Comparison of ENCODE assay signal across 11 cellular contexts in genomic region chr20:53900380-53900999, GRCh38.
DNase-seq lines count a peak whose midpoint lies in the region; ATAC-seq, FAIRE-seq and TF ChIP-seq lines count a peak whose summit lies in the region.
"Had no signal": no experiment of that assay in that cellular context is flagged by ENCODE, and none has a peak within 500 bp of the region (broad histone marks: within the 10 kb centered on the region; RNA-seq: fewer than 3 reads in every experiment).

No MANE protein-coding gene starts in this region.

- FAIRE-seq in GM12878 (lab: Jason Lieb, UNC): no peak
- no peak for FAIRE-seq in HepG2 (lab: Jason Lieb, UNC)
- FAIRE-seq: islet of Langerhans had no signal

- SMC1A ChIA-PET in GM12878 (lab: Charles Lee; ENCODE audit: uncharacterized antibody, unreplicated experiment): interaction anchor here (0.8 to 13.3 kb wide), 23 partner anchors 8 to 240 kb away, joined by 3 to 117 read pairs (median 7); no protein-coding TSS in a partner anchor

- TF ChIP-seq EP300 in GM12878 (IDR thresholded peaks at IDR 0.05; ENCODE audit: borderline replicate concordance in 1 of 2, control insufficient read depth in 1 of 2, low read depth in 2 of 2, low read length in 2 of 2): peak in 1 of 2 experiments; percentile 28; a peak in 1 of 4 replicates
- no peak for TF ChIP-seq EP300 in HepG2 (IDR thresholded peaks at IDR 0.05; ENCODE audit: low read depth in 2 of 2, low read length in 2 of 2)
- no peak for TF ChIP-seq EP300 in HepG2 (CRISPR knock-in tag; IDR thresholded peaks at IDR 0.05; ENCODE audit: borderline replicate concordance)

- no peak for TF ChIP-seq CTCF in GM12878 (IDR thresholded peaks at IDR 0.05 in 2 of 3, conservative IDR thresholded peaks at IDR 0.05 in 1 of 3; ENCODE audit: control insufficient read depth in 2 of 3, extremely low read depth in 1 of 3, insufficient read depth in 1 of 3, low read depth in 3 of 3, low read length in 3 of 3)
- no peak for TF ChIP-seq CTCF in HepG2 (CRISPR knock-in tag; IDR thresholded peaks at IDR 0.05)
- no peak for TF ChIP-seq CTCF in type B pancreatic cell (conservative IDR thresholded peaks at IDR 0.05)

- TF ChIP-seq RAD21 in GM12878 (IDR thresholded peaks at IDR 0.05; ENCODE audit: insufficient read depth, low read depth, low read length) (0 out of 2 replicates have a peak, but pooled peaks have one; percentile 1), HepG2 (CRISPR knock-in tag; IDR thresholded peaks at IDR 0.05) (no peak)

- H3K9me3 Mint-ChIP-seq in activated naive CD4-positive, alpha-beta T cell treated with anti-CD3 and anti-CD28 coated beads for 36 hours: no peaks in the 10 kb centered on the region
- H3K9me3 Mint-ChIP-seq in type B pancreatic cell: no peaks in the 10 kb centered on the region
- H3K9me3 Mint-ChIP-seq: activated B cell treated with CpG ODN at 0.5 μM for 24 hours; CD4-positive, CD25-positive, alpha-beta regulatory T cell had no signal

- H3K27me3 Mint-ChIP-seq in activated naive CD4-positive, alpha-beta T cell treated with anti-CD3 and anti-CD28 coated beads for 36 hours (ENCODE audit: low read depth): no peaks in the 10 kb centered on the region
- H3K27me3 Mint-ChIP-seq in type B pancreatic cell: no peaks in the 10 kb centered on the region
- H3K27me3 Mint-ChIP-seq: activated B cell treated with CpG ODN at 0.5 μM for 24 hours; CD4-positive, CD25-positive, alpha-beta regulatory T cell had no signal

- peak overlapping the region; percentile 85 for H3K27ac Mint-ChIP-seq in activated naive CD4-positive, alpha-beta T cell treated with anti-CD3 and anti-CD28 coated beads for 36 hours
- H3K27ac Mint-ChIP-seq in type B pancreatic cell: no peak overlapping the region

- H3K9me3 ChIP-seq in GM12878 (replicated peaks; ENCODE audit: control insufficient read depth, insufficient read depth, low read length) (no peaks in the 10 kb centered on the region), HepG2 (ENCODE audit: low read length) (no peaks in the 10 kb centered on the region)

- no peak for TF ChIP-seq POLR2A in GM12878 (IDR thresholded peaks at IDR 0.05; ENCODE audit: low read depth, low read length)
- no peak for TF ChIP-seq POLR2A in HepG2 (IDR thresholded peaks at IDR 0.05; ENCODE audit: insufficient read depth in 1 of 2, low read depth in 2 of 2, low read length in 2 of 2)

- peak overlapping the region; percentile 62; the same call in 1 of the 2 replicates for H3K27ac ChIP-seq in GM12878 (ENCODE audit: control insufficient read depth, insufficient read depth)
- no peak overlapping the region for H3K27ac ChIP-seq in HepG2 (ENCODE audit: extremely low read length, insufficient read depth, low read length)

- no peak for DNase-seq in activated naive CD4-positive, alpha-beta T cell treated with anti-CD3 and anti-CD28 coated beads for 36 hours
- no peak for DNase-seq in activated naive CD4-positive, alpha-beta T cell treated with Interleukin-2 at 50 U/mL for 16 hours
- DNase-seq in GM12878 (ENCODE audit: low read depth, low spot score) (no peak), HepG2 (ENCODE audit: low spot score) (no peak), type B pancreatic cell (ENCODE audit: extremely low spot score, unreplicated experiment) (no peak), HK-2 (ENCODE audit: unreplicated experiment) (no peak), NCI-H748 (lab: John Stamatoyannopoulos, UW; ENCODE audit: unreplicated experiment) (no peak)
- DNase-seq: activated B cell treated with CpG ODN at 0.5 μM for 24 hours had no signal

- H3K9ac ChIP-seq in GM12878 (ENCODE audit: control insufficient read depth, insufficient read depth, low read length) (no peak overlapping the region), HepG2 (ENCODE audit: insufficient read depth, low read depth, low read length) (no peak overlapping the region)

- intact Hi-C loops in activated naive CD4-positive, alpha-beta T cell treated with anti-CD3 and anti-CD28 coated beads for 36 hours (cut with micrococcal nuclease): loop anchor here (1.0 to 2.0 kb wide), 3 partner anchors 28 to 240 kb away; no protein-coding TSS in a partner anchor
- intact Hi-C loops in GM12878 (cut with micrococcal nuclease; ENCODE audit: unreplicated experiment): no loop called here
- intact Hi-C loops in HepG2 (cut with micrococcal nuclease; ENCODE audit: unreplicated experiment): no loop called here

- H3K4me3 ChIP-seq in GM12878 (no peak overlapping the region), HepG2 (replicated peaks in 1 of 3; ENCODE audit: insufficient read depth in 1 of 3, low read depth in 2 of 3, low read length in 3 of 3) (no peak overlapping the region)

- in situ Hi-C loops in GM12878 (cut with MboI) (no loop called here), HepG2 (cut with HindIII; ENCODE audit: extremely low pct_ligation_motif_present, low pct_unique_long_range_greater_than_20kb) (no loop called here)

- H2AFZ ChIP-seq in GM12878 (ENCODE audit: control insufficient read depth, low read depth, low read length) (no peak overlapping the region; the same call in 1 of the 2 replicates), HepG2 (ENCODE audit: low read length) (no peak overlapping the region)

- peaks cover 36% of the 10 kb centered on the region for H3K4me1 ChIP-seq in GM12878 (ENCODE audit: control insufficient read depth, insufficient read depth, low read length)
- peaks cover 34% of the 10 kb centered on the region for H3K4me1 ChIP-seq in HepG2 (ENCODE audit: insufficient read depth, low read length)

- H3K27me3 ChIP-seq in GM12878 (replicated peaks in 1 of 2; ENCODE audit: control insufficient read depth in 2 of 2, insufficient read depth in 2 of 2, low read length in 1 of 2) (no peaks in the 10 kb centered on the region), HepG2 (ENCODE audit: control insufficient read depth in 1 of 2, insufficient read depth in 2 of 2, low read length in 2 of 2) (peaks cover 1 to 10% of the 10 kb centered on the region in 2 experiments; a peak in 2 of 5 replicates)

- H3K4me3 Mint-ChIP-seq in activated naive CD4-positive, alpha-beta T cell treated with anti-CD3 and anti-CD28 coated beads for 36 hours: no peak overlapping the region
- peak overlapping the region; percentile 12 for H3K4me3 Mint-ChIP-seq in type B pancreatic cell
- H3K4me3 Mint-ChIP-seq: activated B cell treated with CpG ODN at 0.5 μM for 24 hours had no signal

- BruUV-seq in GM12878 (replicated peaks; lab: Mats Ljungman, UMichigan) (no TSS peak), HepG2 (replicated peaks; lab: Mats Ljungman, UMichigan) (no TSS peak)

- no peaks in the 10 kb centered on the region for H3K36me3 ChIP-seq in GM12878 (ENCODE audit: control insufficient read depth in 2 of 2, insufficient read depth in 2 of 2, low read length in 1 of 2)
- H3K36me3 ChIP-seq in HepG2 (replicated peaks in 1 of 2; ENCODE audit: control insufficient read depth in 1 of 2, insufficient read depth in 2 of 2, low read length in 2 of 2): no peaks in the 10 kb centered on the region

- H3K36me3 Mint-ChIP-seq in activated naive CD4-positive, alpha-beta T cell treated with anti-CD3 and anti-CD28 coated beads for 36 hours (ENCODE audit: low read depth): no peaks in the 10 kb centered on the region
- H3K36me3 Mint-ChIP-seq in type B pancreatic cell: no peaks in the 10 kb centered on the region
- H3K36me3 Mint-ChIP-seq: CD4-positive, CD25-positive, alpha-beta regulatory T cell had no signal

- RAD21 ChIA-PET in GM12878 (lab: Charles Lee; ENCODE audit: unreplicated experiment): interaction anchor here (0.7 to 4.0 kb wide), 18 partner anchors 9 to 320 kb away, joined by 3 to 51 read pairs (median 5); no protein-coding TSS in a partner anchor

- CTCF ChIA-PET in activated naive CD4-positive, alpha-beta T cell treated with anti-CD3 and anti-CD28 coated beads for 36 hours (lab: Charles Lee): interaction anchor here (0.6 to 6.1 kb wide), 12 partner anchors 11 to 320 kb away, joined by 3 to 41 read pairs (median 5); no protein-coding TSS in a partner anchor
- CTCF ChIA-PET in GM12878 (lab: Yijun Ruan, JAX) (interaction anchor here (0.7 to 5.2 kb wide), 10 partner anchors 12 to 236 kb away, joined by 3 to 34 read pairs (median 4); no protein-coding TSS in a partner anchor), HepG2 (lab: Yijun Ruan, JAX; ENCODE audit: low intra/inter-chr PET ratio, low total read pairs) (no interaction called here)

- ATAC-seq in GM12878 (peak; percentile 53), HepG2 (no peak), HG03097 (IDR thresholded peaks at IDR 0.05; ENCODE audit: low FRiP score, unreplicated experiment) (no peak)

- H4K20me1 ChIP-seq in GM12878 (ENCODE audit: control insufficient read depth, insufficient read depth): no peaks in the 10 kb centered on the region
- H4K20me1 ChIP-seq in HepG2 (ENCODE audit: insufficient read depth, low read length): no peaks in the 10 kb centered on the region

- H3K4me2 ChIP-seq in GM12878 (ENCODE audit: control insufficient read depth, insufficient read depth) (peak overlapping the region; percentile 48; the same call in 1 of the 2 replicates), HepG2 (ENCODE audit: low read depth, low read length) (peak overlapping the region; percentile 44)

- H3K4me1 Mint-ChIP-seq in activated naive CD4-positive, alpha-beta T cell treated with anti-CD3 and anti-CD28 coated beads for 36 hours (ENCODE audit: low read depth): peaks cover 47% of the 10 kb centered on the region
- H3K4me1 Mint-ChIP-seq in type B pancreatic cell (ENCODE audit: unreplicated experiment): peaks cover 35% of the 10 kb centered on the region

- 46% methylated on average over 4 of the region's 4 CpGs for WGBS in GM12878 (ENCODE audit: insufficient coverage, insufficient replicate concordance, low lambda C conversion rate, missing lambda C conversion rate)
- WGBS in HepG2 (ENCODE audit: low lambda C conversion rate): 13% methylated on average over 4 of the region's 4 CpGs

- POLR2A ChIA-PET in GM12878 (lab: Charles Lee): interaction anchor here (0.5 to 3.0 kb wide), 14 partner anchors 8 to 230 kb away, joined by 3 to 18 read pairs (median 3); no protein-coding TSS in a partner anchor
- POLR2A ChIA-PET in HepG2 (lab: Yijun Ruan, JAX): interaction anchor here (1.0 kb wide), 1 partner anchor 20 kb away, joined by 3 read pairs; no protein-coding TSS in a partner anchor

- H3K79me2 ChIP-seq in GM12878 (ENCODE audit: control insufficient read depth, insufficient read depth, low read length) (no peaks in the 10 kb centered on the region; the same call in 1 of the 2 replicates), HepG2 (ENCODE audit: insufficient read depth, low read length) (no peaks in the 10 kb centered on the region)

TF ChIP-seq in GM12878, 131 proteins besides CTCF, POLR2A, EP300 and RAD21 (continues in another document):
- TF ChIP-seq GABPA (IDR thresholded peaks at IDR 0.05; ENCODE audit: low read depth): 0 out of 2 replicates have a peak, but pooled peaks have one; percentile 32

TF ChIP-seq in HepG2, 621 proteins besides CTCF, POLR2A, EP300 and RAD21 (continues in another document):
- TF ChIP-seq SOX13 (IDR thresholded peaks at IDR 0.05): no peak
- TF ChIP-seq SOX13 (CRISPR knock-in tag; conservative IDR thresholded peaks at IDR 0.05 in 1 of 2, IDR thresholded peaks at IDR 0.05 in 1 of 2): peak in 1 of 2 experiments; percentile 46; a peak in 1 of 4 replicates
- TF ChIP-seq SOX6 (IDR thresholded peaks at IDR 0.05): no peak
- 0 out of 2 replicates have a peak, but pooled peaks have one; percentile 20 for TF ChIP-seq SOX6 (CRISPR knock-in tag; IDR thresholded peaks at IDR 0.05)
